8 cellular contexts compared by ENCODE assay signal in genomic region chr11:66727282-66727882, GRCh38. TPM values are rescaled to one million over a fixed set of nuclear protein-coding genes. Genes with fewer than 3 reads are reported as not detected.
A peak's percentile ranks its signal among the peaks of the same experiment; 100 is the strongest.
DNase-seq lines count a peak whose midpoint lies in the region; ATAC-seq and TF ChIP-seq lines count a peak whose summit lies in the region.

No MANE protein-coding gene starts in this region.

- H3K4me1 ChIP-seq in HUES64 (ENCODE audit: insufficient read depth, low read length): peaks cover 21% of the 10 kb centered on the region

- H3K4me3 Mint-ChIP-seq in activated CD8-positive, alpha-beta T cell treated with anti-CD3 and anti-CD28 coated beads for 36 hours: peak overlapping the region; percentile 45
- peak overlapping the region; percentile 84 for H3K4me3 Mint-ChIP-seq in neural crest cell

- H3K9ac ChIP-seq in HUES64 (ENCODE audit: low read depth, low read length): peak overlapping the region; percentile 82

- H3K4me3 ChIP-seq in HUES64 (ENCODE audit: low read length) (peak overlapping the region; percentile 68), fibroblast of mammary gland (ENCODE audit: control insufficient read depth, low read depth, low read length) (peak overlapping the region; percentile 25)

- CTCF ChIA-PET in activated CD8-positive, alpha-beta T cell treated with anti-CD3 and anti-CD28 coated beads for 36 hours (lab: Charles Lee): interaction anchor here (1.8 kb wide), 1 partner anchor 9 kb away, joined by 4 read pairs; no protein-coding TSS in a partner anchor

- H3K27me3 ChIP-seq in HUES64 (ENCODE audit: insufficient read depth, low read length): peaks cover 50% of the 10 kb centered on the region

- under 1% methylated on average over 58 of the region's 58 CpGs for WGBS in HUES64

- TF ChIP-seq CTCF in activated CD8-positive, alpha-beta T cell treated with anti-CD3 and anti-CD28 coated beads for 36 hours (IDR thresholded peaks at IDR 0.05): no peak
- TF ChIP-seq CTCF in fibroblast of mammary gland (conservative IDR thresholded peaks at IDR 0.05; ENCODE audit: control insufficient read depth, insufficient read depth, low read depth, low read length): no peak
- no peak for TF ChIP-seq CTCF in neural crest cell (conservative IDR thresholded peaks at IDR 0.05)

- ATAC-seq in activated CD8-positive, alpha-beta T cell treated with anti-CD3 and anti-CD28 coated beads for 36 hours: peak; percentile 53
- ATAC-seq in GM21515 (IDR thresholded peaks at IDR 0.05; ENCODE audit: unreplicated experiment) (no peak), GM21825 (IDR thresholded peaks at IDR 0.05; ENCODE audit: unreplicated experiment) (no peak), GM18519 (IDR thresholded peaks at IDR 0.05; ENCODE audit: low FRiP score, unreplicated experiment) (no peak)

- no peak overlapping the region for H3K27ac Mint-ChIP-seq in activated CD8-positive, alpha-beta T cell treated with anti-CD3 and anti-CD28 coated beads for 36 hours
- H3K27ac Mint-ChIP-seq in neural crest cell (ENCODE audit: unreplicated experiment): no peak overlapping the region

- H3K27ac ChIP-seq in HUES64 (ENCODE audit: low read depth, low read length): no peak overlapping the region

- peak; percentile 65 for DNase-seq in COLO668 (lab: John Stamatoyannopoulos, UW; ENCODE audit: unreplicated experiment)
- peak; percentile 41 for DNase-seq in activated CD8-positive, alpha-beta T cell treated with anti-CD3 and anti-CD28 coated beads for 36 hours
- no peak for DNase-seq in fibroblast of mammary gland (ENCODE audit: low read depth)
- DNase-seq in neural crest cell (ENCODE audit: low read depth, low spot score): peak; percentile 12

- no peaks in the 10 kb centered on the region for H3K36me3 Mint-ChIP-seq in activated CD8-positive, alpha-beta T cell treated with anti-CD3 and anti-CD28 coated beads for 36 hours (ENCODE audit: low read depth)
- no peaks in the 10 kb centered on the region for H3K36me3 Mint-ChIP-seq in neural crest cell (ENCODE audit: low read depth)

- H3K27me3 Mint-ChIP-seq in activated CD8-positive, alpha-beta T cell treated with anti-CD3 and anti-CD28 coated beads for 36 hours: peaks cover 58% of the 10 kb centered on the region
- peaks cover 57% of the 10 kb centered on the region for H3K27me3 Mint-ChIP-seq in neural crest cell (ENCODE audit: low read depth)

- POLR2A ChIA-PET in activated CD8-positive, alpha-beta T cell treated with anti-CD3 and anti-CD28 coated beads for 36 hours (lab: Charles Lee): interaction anchor here (1.7 kb wide), 1 partner anchor 49 kb away, joined by 3 read pairs; no protein-coding TSS in a partner anchor

- H3K9me3 ChIP-seq in HUES64 (ENCODE audit: insufficient read depth, low read depth, low read length): no peaks in the 10 kb centered on the region

- intact Hi-C loops in activated CD8-positive, alpha-beta T cell treated with anti-CD3 and anti-CD28 coated beads for 36 hours (cut with micrococcal nuclease): no loop called here

- no peaks in the 10 kb centered on the region for H3K9me3 Mint-ChIP-seq in activated CD8-positive, alpha-beta T cell treated with anti-CD3 and anti-CD28 coated beads for 36 hours
- H3K9me3 Mint-ChIP-seq in neural crest cell: no peaks in the 10 kb centered on the region

- H3K36me3 ChIP-seq in HUES64 (ENCODE audit: insufficient read depth, low read length): no peaks in the 10 kb centered on the region; the same call in 1 of the 2 replicates

- peaks cover 8% of the 10 kb centered on the region for H3K4me1 Mint-ChIP-seq in activated CD8-positive, alpha-beta T cell treated with anti-CD3 and anti-CD28 coated beads for 36 hours (ENCODE audit: low read depth)
- H3K4me1 Mint-ChIP-seq in neural crest cell: peaks cover 24% of the 10 kb centered on the region

RNA-seq across cellular contexts. Expression of gene SPTBN2, which starts 1.6 kb away (rescaled TPM):
- polyA plus RNA-seq in HUES64 (2013, experiment 1 of 2): 26.6 TPM
- 23.0 TPM for polyA plus RNA-seq in HUES64 (2013, experiment 2 of 2)
- total RNA-seq in activated CD8-positive, alpha-beta T cell treated with anti-CD3 and anti-CD28 coated beads for 36 hours: 1 to 10 TPM; 1.4 to 1.8 TPM
- 34.1 and 43.6 TPM in 2 replicates for total RNA-seq in neural crest cell

RNA-seq across cellular contexts. Expression of gene RBM4B, which starts 49.7 kb away (rescaled TPM):
- polyA plus RNA-seq in HUES64 (2013, experiment 1 of 2): 29.2 TPM
- polyA plus RNA-seq in HUES64 (2013, experiment 2 of 2): 29.4 TPM
- 10 to 100 TPM; 10.7 to 13.1 TPM for total RNA-seq in activated CD8-positive, alpha-beta T cell treated with anti-CD3 and anti-CD28 coated beads for 36 hours
- 57.0 and 61.9 TPM in 2 replicates for total RNA-seq in neural crest cell

Comparison
In these comparisons a context has a peak if more than half of its experiments do, and no peak if none do; other contexts are left out.
1. RNA of gene SPTBN2, which starts 1.6 kb away (total RNA-seq): 34.1 to 43.6 TPM in neural crest cell; 1.4 to 1.8 TPM in activated CD8-positive, alpha-beta T cell treated with anti-CD3 and anti-CD28 coated beads for 36 hours; every median in the first group is over 10 times any median in the second.